Comparison of ENCODE assay signal across 37 cellular contexts in genomic region chr20:3492669-3493068, GRCh38.
"Had no signal": no experiment of that assay in that cellular context is flagged by ENCODE, and none has a peak within 500 bp of the region (broad histone marks: within the 10 kb centered on the region; RNA-seq: fewer than 3 reads in every experiment).

No MANE protein-coding gene starts in this region.

- H3K9me3 Mint-ChIP-seq: activated CD4-positive, alpha-beta memory T cell treated with anti-CD3 and anti-CD28 coated beads for 36 hours; activated naive CD4-positive, alpha-beta T cell treated with anti-CD3 and anti-CD28 coated beads, Interleukin-2, amount 50 U/mL, for 24 hours; dendritic cell treated with granulocyte-macrophage colony-stimulating factor and Interleukin-4, amounts not matched to agents 40 ng/mL and 50 ng/mL, for 4 days had no signal

- H3K4me3 Mint-ChIP-seq: activated CD4-positive, alpha-beta memory T cell treated with anti-CD3 and anti-CD28 coated beads for 36 hours; activated CD4-positive, alpha-beta T cell treated with anti-CD3 and anti-CD28 coated beads for 36 hours; activated CD4-positive, alpha-beta T cell treated with anti-CD3 and anti-CD28 coated beads, Interleukin-2, amount 10 ng/mL, durations not matched to agents 24 days and 14 days; activated CD8-positive, alpha-beta memory T cell treated with anti-CD3 and anti-CD28 coated beads, Interleukin-2, amount 10 ng/mL, durations not matched to agents 7 days and 5 days; activated CD8-positive, alpha-beta T cell treated with anti-CD3 and anti-CD28 coated beads, Interleukin-2, amount 10 ng/mL, durations not matched to agents 7 days and 5 days; activated naive CD4-positive, alpha-beta T cell treated with anti-CD3 and anti-CD28 coated beads for 36 hours; activated naive CD4-positive, alpha-beta T cell treated with anti-CD3 and anti-CD28 coated beads, Interleukin-2, amount 50 U/mL, for 24 hours; activated naive CD8-positive, alpha-beta T cell treated with anti-CD3 and anti-CD28 coated beads for 36 hours; activated naive CD8-positive, alpha-beta T cell treated with anti-CD3 and anti-CD28 coated beads, Interleukin-2, amount 50 U/mL, for 24 hours; activated T-helper 1 cell treated with anti-CD3 and anti-CD28 coated beads, Interleukin-12 subunit alpha, Interleukin-12 subunit beta, Interleukin-2, Interleukin-4 antibody, amounts not matched to agents 30 ng/mL and 10 ng/mL and 1 ng/mL, durations not matched to agents 14 hours and 24 hours and 36 hours; dendritic cell treated with granulocyte-macrophage colony-stimulating factor and Interleukin-4, amounts not matched to agents 40 ng/mL and 50 ng/mL, for 4 days; endodermal cell; T-helper 17 cell; T-helper 2 cell treated with Interferon-gamma antibody and Interleukin-4, amounts not matched to agents 5 μg/mL and 100 μg/mL, for 36 hours had no signal

- H3K27me3 Mint-ChIP-seq: activated CD4-positive, alpha-beta memory T cell treated with anti-CD3 and anti-CD28 coated beads for 36 hours; activated CD4-positive, alpha-beta T cell treated with anti-CD3 and anti-CD28 coated beads for 36 hours; activated CD4-positive, alpha-beta T cell treated with anti-CD3 and anti-CD28 coated beads, Interleukin-2, amount 10 ng/mL, durations not matched to agents 24 days and 14 days; activated CD8-positive, alpha-beta memory T cell treated with anti-CD3 and anti-CD28 coated beads, Interleukin-2, amount 10 ng/mL, durations not matched to agents 7 days and 5 days; activated naive CD4-positive, alpha-beta T cell treated with anti-CD3 and anti-CD28 coated beads, Interleukin-2, amount 50 U/mL, for 24 hours; activated naive CD8-positive, alpha-beta T cell treated with anti-CD3 and anti-CD28 coated beads for 36 hours; activated naive CD8-positive, alpha-beta T cell treated with anti-CD3 and anti-CD28 coated beads, Interleukin-2, amount 50 U/mL, for 24 hours; dendritic cell treated with granulocyte-macrophage colony-stimulating factor and Interleukin-4, amounts not matched to agents 40 ng/mL and 50 ng/mL, for 4 days; T-helper 17 cell had no signal

- H3K9me3 ChIP-seq: body of pancreas, gastrocnemius medialis had no signal

- H3K4me1 Mint-ChIP-seq: activated CD4-positive, alpha-beta T cell treated with anti-CD3 and anti-CD28 coated beads, Interleukin-2, amount 10 ng/mL, durations not matched to agents 24 days and 14 days; activated CD8-positive, alpha-beta memory T cell treated with anti-CD3 and anti-CD28 coated beads, Interleukin-2, amount 10 ng/mL, durations not matched to agents 7 days and 5 days; activated naive CD8-positive, alpha-beta T cell treated with anti-CD3 and anti-CD28 coated beads for 36 hours; activated naive CD8-positive, alpha-beta T cell treated with anti-CD3 and anti-CD28 coated beads, Interleukin-2, amount 50 U/mL, for 24 hours; endodermal cell had no signal

- H3K4me3 ChIP-seq: adrenal gland, body of pancreas, coronary artery, dorsolateral prefrontal cortex, gastrocnemius medialis, heart left ventricle had no signal

- ATAC-seq: activated CD4-positive, alpha-beta T cell treated with anti-CD3 and anti-CD28 coated beads for 36 hours; activated CD8-positive, alpha-beta memory T cell treated with anti-CD3 and anti-CD28 coated beads, Interleukin-2, amount 10 ng/mL, durations not matched to agents 7 days and 5 days; activated CD8-positive, alpha-beta T cell treated with anti-CD3 and anti-CD28 coated beads, Interleukin-2, amount 10 ng/mL, durations not matched to agents 7 days and 5 days; activated naive CD8-positive, alpha-beta T cell treated with anti-CD3 and anti-CD28 coated beads, Interleukin-2, amount 50 U/mL, for 24 hours; body of pancreas; esophagus mucosa; gastrocnemius medialis; T-helper 17 cell had no signal

- DNase-seq: activated CD4-positive, alpha-beta memory T cell treated with anti-CD3 and anti-CD28 coated beads for 36 hours; activated CD4-positive, alpha-beta T cell treated with anti-CD3 and anti-CD28 coated beads for 36 hours; activated CD4-positive, alpha-beta T cell treated with anti-CD3 and anti-CD28 coated beads, Interleukin-2, amount 10 ng/mL, durations not matched to agents 24 days and 14 days; activated CD4-positive, CD25-positive, alpha-beta regulatory T cell; activated CD4-positive, CD25-positive, alpha-beta regulatory T cell treated with anti-CD3 and anti-CD28 coated beads, Interleukin-2, amount 50 U/mL, for 72 hours; activated CD8-positive, alpha-beta memory T cell treated with anti-CD3 and anti-CD28 coated beads, Interleukin-2, amount 10 ng/mL, durations not matched to agents 7 days and 5 days; activated CD8-positive, alpha-beta memory T cell treated with anti-CD3 and anti-CD28 coated beads, Interleukin-2, amount 50 U/mL, for 4 hours; activated CD8-positive, alpha-beta T cell treated with anti-CD3 and anti-CD28 coated beads, Interleukin-2, amount 10 ng/mL, durations not matched to agents 7 days and 5 days; activated effector memory CD4-positive, alpha-beta T cell treated with anti-CD3 and anti-CD28 coated beads, Interleukin-2, amount 50 U/mL, for 16 hours; activated naive CD4-positive, alpha-beta T cell treated with anti-CD3 and anti-CD28 coated beads for 36 hours; activated naive CD8-positive, alpha-beta T cell treated with anti-CD3 and anti-CD28 coated beads for 36 hours; activated naive CD8-positive, alpha-beta T cell treated with anti-CD3 and anti-CD28 coated beads, Interleukin-2, amount 50 U/mL, for 24 hours; activated T-cell treated with anti-CD3 and anti-CD28 coated beads, Interleukin-2, amount 50 U/mL, for 1 hour; activated T-cell treated with anti-CD3 and anti-CD28 coated beads, Interleukin-2, amount 50 U/mL, for 48 hours; adrenal gland; amygdala; aorta; body of pancreas; central memory CD4-positive, alpha-beta T cell; cerebellar nuclear complex; dorsolateral prefrontal cortex; effector memory CD4-positive, alpha-beta T cell; endodermal cell; foreskin fibroblast; gastrocnemius medialis; glutamatergic neuron; heart left ventricle; T-helper 1 cell; T-helper 17 cell; WERI-Rb-1 had no signal

- H3K27ac Mint-ChIP-seq: activated CD4-positive, alpha-beta memory T cell treated with anti-CD3 and anti-CD28 coated beads for 36 hours; activated CD4-positive, alpha-beta T cell treated with anti-CD3 and anti-CD28 coated beads for 36 hours; activated CD4-positive, alpha-beta T cell treated with anti-CD3 and anti-CD28 coated beads, Interleukin-2, amount 10 ng/mL, durations not matched to agents 24 days and 14 days; activated CD8-positive, alpha-beta memory T cell treated with anti-CD3 and anti-CD28 coated beads, Interleukin-2, amount 10 ng/mL, durations not matched to agents 7 days and 5 days; activated CD8-positive, alpha-beta T cell treated with anti-CD3 and anti-CD28 coated beads, Interleukin-2, amount 10 ng/mL, durations not matched to agents 7 days and 5 days; activated naive CD4-positive, alpha-beta T cell treated with anti-CD3 and anti-CD28 coated beads for 36 hours; activated naive CD4-positive, alpha-beta T cell treated with anti-CD3 and anti-CD28 coated beads, Interleukin-2, amount 50 U/mL, for 24 hours; activated naive CD8-positive, alpha-beta T cell treated with anti-CD3 and anti-CD28 coated beads for 36 hours; activated naive CD8-positive, alpha-beta T cell treated with anti-CD3 and anti-CD28 coated beads, Interleukin-2, amount 50 U/mL, for 24 hours; activated T-helper 1 cell treated with anti-CD3 and anti-CD28 coated beads, Interleukin-12 subunit alpha, Interleukin-12 subunit beta, Interleukin-2, Interleukin-4 antibody, amounts not matched to agents 30 ng/mL and 10 ng/mL and 1 ng/mL, durations not matched to agents 14 hours and 24 hours and 36 hours; activated T-helper 2 cell treated with anti-CD3 and anti-CD28 coated beads, Interferon-gamma antibody, Interleukin-2, Interleukin-4, amounts not matched to agents 10 μg/mL and 5 μg/mL and 100 μg/mL, durations not matched to agents 14 hours and 24 hours and 36 hours; dendritic cell treated with granulocyte-macrophage colony-stimulating factor and Interleukin-4, amounts not matched to agents 40 ng/mL and 50 ng/mL, for 4 days; endodermal cell; T-helper 17 cell; T-helper 2 cell treated with Interferon-gamma antibody and Interleukin-4, amounts not matched to agents 5 μg/mL and 100 μg/mL, for 36 hours had no signal

- H3K27ac ChIP-seq: adrenal gland, body of pancreas, coronary artery, dorsolateral prefrontal cortex, gastrocnemius medialis, heart left ventricle, WERI-Rb-1 had no signal

- H3K36me3 ChIP-seq: WERI-Rb-1 had no signal

- H3K4me1 ChIP-seq: adrenal gland, body of pancreas, gastrocnemius medialis had no signal
